In genomic region chr1:64328195-64328594, GRCh38 we compare ENCODE assay signal across 29 cellular contexts.
"Had no signal": no experiment of that assay in that cellular context is flagged by ENCODE, and none has a peak within 500 bp of the region (broad histone marks: within the 10 kb centered on the region; RNA-seq: fewer than 3 reads in every experiment).

No MANE protein-coding gene starts in this region.

- H3K9me3 ChIP-seq: body of pancreas, colonic mucosa had no signal

- H3K4me1 ChIP-seq: body of pancreas, colonic mucosa had no signal

- H3K36me3 ChIP-seq: colonic mucosa had no signal

- H3K4me3 ChIP-seq: body of pancreas, colonic mucosa had no signal

- H3K4me1 Mint-ChIP-seq: activated CD4-positive, alpha-beta memory T cell treated with anti-CD3 and anti-CD28 coated beads, Interleukin-2, amount 10 ng/mL, durations not matched to agents 7 days and 5 days; activated CD4-positive, alpha-beta T cell treated with anti-CD3 and anti-CD28 coated beads, Interleukin-2, amount 10 ng/mL, durations not matched to agents 7 days and 5 days; activated naive CD4-positive, alpha-beta T cell treated with anti-CD3 and anti-CD28 coated beads, Interleukin-2, amount 10 ng/mL, durations not matched to agents 7 days and 5 days; T-helper 17 cell had no signal

- H3K36me3 Mint-ChIP-seq: activated naive CD4-positive, alpha-beta T cell treated with anti-CD3 and anti-CD28 coated beads, Interleukin-2, amount 10 ng/mL, durations not matched to agents 7 days and 5 days; activated naive CD8-positive, alpha-beta T cell; WTC11 had no signal

- H3K27ac Mint-ChIP-seq: activated CD4-positive, alpha-beta memory T cell treated with anti-CD3 and anti-CD28 coated beads, Interleukin-2, amount 10 ng/mL, durations not matched to agents 7 days and 5 days; activated CD4-positive, alpha-beta T cell treated with anti-CD3 and anti-CD28 coated beads, Interleukin-2, amount 10 ng/mL, durations not matched to agents 7 days and 5 days; activated naive CD4-positive, alpha-beta T cell treated with anti-CD3 and anti-CD28 coated beads, Interleukin-2, amount 10 ng/mL, durations not matched to agents 7 days and 5 days; activated naive CD8-positive, alpha-beta T cell; activated T-cell treated with anti-CD3 and anti-CD28 coated beads, Interleukin-2, amount 50 U/mL, for 24 hours; activated T-cell treated with anti-CD3 and anti-CD28 coated beads, Interleukin-2, amount 50 U/mL, for 72 hours; T-helper 17 cell; T-helper 2 cell treated with Interferon-gamma antibody and Interleukin-4, amounts not matched to agents 5 μg/mL and 100 μg/mL, for 36 hours; WTC11 had no signal

- H3K9me3 Mint-ChIP-seq: activated CD4-positive, alpha-beta memory T cell treated with anti-CD3 and anti-CD28 coated beads, Interleukin-2, amount 10 ng/mL, durations not matched to agents 7 days and 5 days; activated CD4-positive, alpha-beta T cell treated with anti-CD3 and anti-CD28 coated beads, Interleukin-2, amount 10 ng/mL, durations not matched to agents 7 days and 5 days; activated naive CD4-positive, alpha-beta T cell treated with anti-CD3 and anti-CD28 coated beads, Interleukin-2, amount 10 ng/mL, durations not matched to agents 7 days and 5 days; activated T-cell treated with anti-CD3 and anti-CD28 coated beads, Interleukin-2, amount 50 U/mL, for 24 hours; activated T-cell treated with anti-CD3 and anti-CD28 coated beads, Interleukin-2, amount 50 U/mL, for 72 hours; T-helper 2 cell treated with Interferon-gamma antibody and Interleukin-4, amounts not matched to agents 5 μg/mL and 100 μg/mL, for 36 hours had no signal

- H3K4me3 Mint-ChIP-seq: activated CD4-positive, alpha-beta memory T cell treated with anti-CD3 and anti-CD28 coated beads, Interleukin-2, amount 10 ng/mL, durations not matched to agents 7 days and 5 days; activated CD4-positive, alpha-beta T cell treated with anti-CD3 and anti-CD28 coated beads, Interleukin-2, amount 10 ng/mL, durations not matched to agents 7 days and 5 days; activated naive CD4-positive, alpha-beta T cell treated with anti-CD3 and anti-CD28 coated beads, Interleukin-2, amount 10 ng/mL, durations not matched to agents 7 days and 5 days; activated naive CD8-positive, alpha-beta T cell; activated T-cell treated with anti-CD3 and anti-CD28 coated beads, Interleukin-2, amount 50 U/mL, for 24 hours; activated T-cell treated with anti-CD3 and anti-CD28 coated beads, Interleukin-2, amount 50 U/mL, for 72 hours; T-helper 17 cell; T-helper 2 cell treated with Interferon-gamma antibody and Interleukin-4, amounts not matched to agents 5 μg/mL and 100 μg/mL, for 36 hours; WTC11 had no signal

- H3K27me3 ChIP-seq: body of pancreas, colonic mucosa had no signal

- DNase-seq: activated CD4-positive, alpha-beta memory T cell treated with anti-CD3 and anti-CD28 coated beads, Interleukin-2, amount 10 ng/mL, durations not matched to agents 7 days and 5 days; activated CD4-positive, alpha-beta T cell treated with anti-CD3 and anti-CD28 coated beads for 1 hour; activated CD4-positive, alpha-beta T cell treated with anti-CD3 and anti-CD28 coated beads for 4 hours; activated CD4-positive, alpha-beta T cell treated with anti-CD3 and anti-CD28 coated beads, Interleukin-2, amount 10 ng/mL, durations not matched to agents 7 days and 5 days; activated CD4-positive, alpha-beta T cell treated with anti-CD3 and anti-CD28 coated beads, Interleukin-2, amount 50 U/mL, for 4 hours; activated CD8-positive, alpha-beta memory T cell treated with anti-CD3 and anti-CD28 coated beads, Interleukin-2, amount 50 U/mL, for 48 hours; activated gamma-delta T cell; activated naive CD4-positive, alpha-beta T cell; activated naive CD4-positive, alpha-beta T cell treated with anti-CD3 and anti-CD28 coated beads, Interleukin-2, amount 10 ng/mL, durations not matched to agents 7 days and 5 days; activated T-cell treated with anti-CD3 and anti-CD28 coated beads for 4 hours; activated T-cell treated with anti-CD3 and anti-CD28 coated beads, Interleukin-2, amount 50 U/mL, for 24 hours; activated T-cell treated with anti-CD3 and anti-CD28 coated beads, Interleukin-2, amount 50 U/mL, for 72 hours; amygdala; aorta; body of pancreas; caudate nucleus; cerebellar nuclear complex; colonic mucosa; effector CD8-positive, alpha-beta T cell; foreskin fibroblast; head of caudate nucleus; T-helper 1 cell; T-helper 17 cell; T1000 had no signal

- H3K27ac ChIP-seq: body of pancreas, colonic mucosa, epithelial cell of prostate, VCaP had no signal
